ENCODE assay signal across 8 cellular contexts in the genomic region with DNA sequence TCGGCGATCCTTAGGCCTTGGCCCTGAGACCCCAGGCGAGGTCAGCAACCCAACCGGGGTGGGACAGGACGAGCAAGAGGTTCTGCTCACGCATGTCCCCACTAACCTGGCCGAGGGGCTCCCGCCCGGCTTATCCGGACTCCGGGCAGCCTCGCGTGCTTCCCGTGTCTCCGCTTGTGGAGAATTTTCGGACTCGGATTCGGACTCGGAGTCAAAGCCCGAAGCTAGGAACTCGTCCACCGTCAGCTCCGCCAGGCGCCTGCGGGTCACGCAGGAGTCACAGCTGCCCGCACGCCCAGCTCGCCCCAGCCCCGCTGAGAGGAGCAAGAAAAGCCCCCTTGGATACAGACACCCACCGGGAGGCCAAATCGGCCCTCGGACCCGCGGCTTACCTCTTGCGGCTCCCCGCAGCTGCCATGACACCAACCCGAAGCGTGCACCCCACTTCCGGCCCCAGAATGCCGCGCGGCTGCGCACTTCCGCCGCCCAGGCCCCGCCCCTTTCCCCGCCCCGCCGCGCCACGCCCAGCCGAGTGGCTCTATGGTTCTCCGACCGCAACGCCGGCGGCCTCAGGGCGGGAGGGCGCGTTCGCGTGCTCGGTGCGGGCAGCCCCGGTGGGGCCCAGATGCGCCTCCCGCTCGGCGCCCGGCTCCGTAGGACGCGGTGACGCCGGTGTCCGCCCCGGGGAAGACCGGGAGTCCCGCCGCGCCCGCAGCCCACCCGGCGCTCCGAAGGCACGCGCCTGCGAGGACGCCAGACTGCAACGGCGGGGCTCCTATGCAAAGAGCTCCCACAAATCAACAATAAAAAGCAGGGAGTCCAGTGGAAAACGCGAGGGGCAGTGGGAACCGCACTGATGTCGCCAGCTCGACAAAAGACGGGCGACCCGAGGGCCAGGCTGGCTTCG.
DNase-seq lines count a peak whose midpoint lies in the region; ATAC-seq and TF ChIP-seq lines count a peak whose summit lies in the region.

A gene (minus strand): TSS at position 434 of the 907 bp plus-strand sequence. CDS start 16 bp downstream, at position 418.

- POLR2A ChIA-PET in AG04449 (lab: Yijun Ruan, JAX), result interaction anchor here (1.3 kb wide), 1 partner anchor 16 kb away, joined by 4 read pairs; no protein-coding TSS in a partner anchor

- CTCF ChIA-PET in AG04449 (lab: Yijun Ruan, JAX), result interaction anchor here (0.9 to 1.9 kb wide), 5 partner anchors 21 to 89 kb away, joined by 3 to 6 read pairs (median 4); no protein-coding TSS in a partner anchor

- TF ChIP-seq CTCF in AG04449 (IDR thresholded peaks at IDR 0.05; ENCODE audit: insufficient read depth, low read length, missing control alignments) (no peak), choroid plexus epithelial cell (conservative IDR thresholded peaks at IDR 0.05; ENCODE audit: low read depth, low read length) (no peak)

- DNase-seq in AG04449 (ENCODE audit: low read depth, low spot score), result no peak
- DNase-seq in NCI-H526 (lab: John Stamatoyannopoulos, UW), result peak; percentile 56 to 94
- DNase-seq in activated CD4-positive, alpha-beta T cell treated with anti-CD3 and anti-CD28 coated beads for 4 hours, result peak; percentile 93 to 98
- DNase-seq in choroid plexus epithelial cell (ENCODE audit: low read depth), result peak; percentile 90
- peak; percentile 94 for DNase-seq in left kidney (ENCODE audit: low read depth, low spot score)
- DNase-seq in stimulated activated CD4-positive, alpha-beta T cell treated with anti-CD3 and anti-CD28 coated beads, Interleukin-2, amount 100 ng/mL, for 24 hours, result peak; percentile 98

- ATAC-seq in GM18870 (IDR thresholded peaks at IDR 0.05; ENCODE audit: unreplicated experiment), result peak; percentile 40
- ATAC-seq in HG03175 (IDR thresholded peaks at IDR 0.05; ENCODE audit: unreplicated experiment), result peak; percentile 78

- H3K4me3 ChIP-seq in AG04449 (ENCODE audit: low read depth, low read length) (peak within 1 kb of the TSS; percentile 100), choroid plexus epithelial cell (ENCODE audit: low read depth, low read length) (peak within 1 kb of the TSS; percentile 94)
